Comparison of ENCODE assay signal across 15 cellular contexts in genomic region chrX:139290310-139290709, GRCh38.
DNase-seq lines count a peak whose midpoint lies in the region; ATAC-seq and TF ChIP-seq lines count a peak whose summit lies in the region.
"Had no signal": no experiment of that assay in that cellular context is flagged by ENCODE, and none has a peak within 500 bp of the region (broad histone marks: within the 10 kb centered on the region; RNA-seq: fewer than 3 reads in every experiment).

No MANE protein-coding gene starts in this region.

- ATAC-seq in GM21390 (IDR thresholded peaks at IDR 0.05; ENCODE audit: unreplicated experiment) (peak; percentile 89), HG03457 (IDR thresholded peaks at IDR 0.05; ENCODE audit: unreplicated experiment) (peak; percentile 57), GM19455 (IDR thresholded peaks at IDR 0.05; ENCODE audit: unreplicated experiment) (no peak), left ventricle myocardium superior (no peak)
- ATAC-seq: stimulated activated memory B cell treated with anti-CD40 and anti-IgM and Interleukin-4, amounts not matched to agents 10 μg/mL and 1 μg/mL and 100 μg/mL, for 72 hours had no signal

- no peaks in the 10 kb centered on the region for H3K36me3 ChIP-seq in GM06990 (ENCODE audit: control insufficient read depth, insufficient read depth, low read length)
- H3K36me3 ChIP-seq: adrenal gland, prostate gland had no signal

- DNase-seq in GM06990 (ENCODE audit: extremely low read depth, insufficient read length) (peak; percentile 47), astrocyte of the hippocampus (ENCODE audit: low read depth, low spot score) (peak; percentile 42), left ventricle myocardium superior (no peak), foreskin melanocyte (no peak)
- no peak for DNase-seq in activated CD8-positive, alpha-beta memory T cell treated with anti-CD3 and anti-CD28 coated beads, Interleukin-2, amount 50 U/mL, for 4 hours
- DNase-seq: adrenal gland, HFFc6, NCI-H1105, NCI-H69, SHP77 treated with DMSO at 0.1 percent for 48 hours had no signal

- intact Hi-C loops in left ventricle myocardium superior (cut with micrococcal nuclease), result no loop called here

- TF ChIP-seq CTCF in GM06990 (IDR thresholded peaks at IDR 0.05; ENCODE audit: insufficient read depth, low read length, poor library complexity, severe bottlenecking), result no peak

- H3K27me3 ChIP-seq in GM06990 (replicated peaks; ENCODE audit: control insufficient read depth, insufficient read depth, low read length), result no peaks in the 10 kb centered on the region

- no peak overlapping the region for H3K4me3 ChIP-seq in GM06990 (replicated peaks; ENCODE audit: low read depth, low read length)
- H3K4me3 ChIP-seq: adrenal gland, prostate gland had no signal

Comparison
In these comparisons a context has a peak if more than half of its experiments do, and no peak if none do; other contexts are left out.
1. DNase-seq: peak in GM06990 (single experiment) and astrocyte of the hippocampus (single experiment); none in left ventricle myocardium superior (single experiment), foreskin melanocyte (single experiment) and activated CD8-positive, alpha-beta memory T cell treated with anti-CD3 and anti-CD28 coated beads, Interleukin-2, amount 50 U/mL, for 4 hours (single experiment).
2. ATAC-seq: peak in GM21390 (single experiment) and HG03457 (single experiment); none in GM19455 (single experiment) and left ventricle myocardium superior (single experiment).